ENCODE assay signal across 17 cellular contexts in the genomic region with DNA sequence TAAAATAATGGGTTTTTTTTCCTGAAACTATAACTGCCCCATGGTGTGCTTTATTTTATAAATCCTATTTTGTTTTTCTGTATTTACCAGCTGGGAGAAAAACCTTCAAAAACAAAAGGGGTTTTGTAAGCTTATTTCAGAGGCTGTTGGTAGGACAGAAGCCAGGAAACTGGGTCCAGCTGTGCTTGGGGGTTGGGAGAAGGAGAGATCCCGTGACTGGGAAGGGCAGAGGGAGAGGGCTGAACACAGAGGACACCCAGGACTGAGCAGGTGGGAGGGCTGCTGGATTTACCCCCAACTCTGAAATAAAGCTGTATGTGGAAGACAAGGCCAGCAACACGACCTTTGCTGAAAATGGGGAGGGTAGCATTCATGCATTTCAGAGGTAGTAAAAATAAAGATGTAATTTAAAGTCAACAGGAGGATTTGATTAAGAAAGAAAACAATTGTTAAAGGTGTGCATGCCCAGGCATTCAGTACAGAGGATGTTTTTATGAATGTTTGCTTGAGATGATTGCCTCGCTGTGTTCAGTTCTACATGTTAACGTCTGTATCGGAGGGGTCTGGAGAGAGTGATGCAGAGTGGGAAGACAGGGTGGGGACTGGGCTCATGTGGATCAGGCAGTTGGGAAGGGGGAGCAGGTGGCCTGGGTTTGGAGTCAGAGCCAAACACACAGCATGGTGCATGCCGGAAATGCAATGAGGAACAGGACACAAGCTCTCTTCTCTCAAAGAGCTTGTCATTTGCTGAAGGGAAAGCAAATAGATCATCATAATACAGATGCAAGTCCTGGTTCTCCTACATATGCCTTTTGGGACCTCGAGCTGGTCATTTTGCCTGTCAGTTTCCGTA. TPM values are rescaled to one million over a fixed set of nuclear protein-coding genes. Genes with fewer than 3 reads are reported as not detected.
DNase-seq lines count a peak whose midpoint lies in the region; ATAC-seq, FAIRE-seq and TF ChIP-seq lines count a peak whose summit lies in the region.
"Had no signal": no experiment of that assay in that cellular context is flagged by ENCODE, and none has a peak within 500 bp of the region (broad histone marks: within the 10 kb centered on the region; RNA-seq: fewer than 3 reads in every experiment).

No MANE protein-coding gene starts in this region.

- no peaks in the 10 kb centered on the region for H3K9me3 ChIP-seq in A673 (ENCODE audit: low read depth, low read length, poor library complexity, severe bottlenecking)
- H3K9me3 ChIP-seq: MG63 had no signal

- intact Hi-C loops in A673 (cut with micrococcal nuclease; ENCODE audit: unreplicated experiment): no loop called here

- H3K9me3 Mint-ChIP-seq in activated naive CD8-positive, alpha-beta T cell treated with anti-CD3 and anti-CD28 coated beads, Interleukin-2, amount 50 U/mL, for 24 hours: peaks cover 11% of the 10 kb centered on the region

- ATAC-seq in activated naive CD8-positive, alpha-beta T cell treated with anti-CD3 and anti-CD28 coated beads, Interleukin-2, amount 50 U/mL, for 24 hours: no peak
- ATAC-seq: activated CD8-positive, alpha-beta memory T cell treated with anti-CD3 and anti-CD28 coated beads, Interleukin-2, amount 10 ng/mL, durations not matched to agents 7 days and 5 days; Panc1; right cardiac atrium had no signal

- BruUV-seq in A673 (replicated peaks; lab: Mats Ljungman, UMichigan): no TSS peak

- H3K27ac ChIP-seq in 22Rv1: peak overlapping the region; percentile 6; the same call in 1 of the 2 replicates
- H3K27ac ChIP-seq in A673 (ENCODE audit: low read depth, low read length, poor library complexity, severe bottlenecking): no peak overlapping the region
- H3K27ac ChIP-seq: heart right ventricle, tibial artery had no signal

- no peaks in the 10 kb centered on the region for H3K36me3 ChIP-seq in A673 (ENCODE audit: insufficient read depth, low read length, poor library complexity, severe bottlenecking)
- H3K36me3 ChIP-seq: heart right ventricle, MG63, tibial artery had no signal

- H3K4me1 ChIP-seq in A673 (ENCODE audit: insufficient read depth, low read length, poor library complexity, severe bottlenecking): no peaks in the 10 kb centered on the region

- POLR2A ChIA-PET in A673 (lab: Charles Lee; ENCODE audit: low non-redundant PET): no interaction called here

- H3K36me3 Mint-ChIP-seq in activated naive CD8-positive, alpha-beta T cell treated with anti-CD3 and anti-CD28 coated beads, Interleukin-2, amount 50 U/mL, for 24 hours (ENCODE audit: low read depth): peaks cover 2% of the 10 kb centered on the region
- H3K36me3 Mint-ChIP-seq: activated CD8-positive, alpha-beta memory T cell treated with anti-CD3 and anti-CD28 coated beads, Interleukin-2, amount 10 ng/mL, durations not matched to agents 7 days and 5 days had no signal

- peak; percentile 21 for DNase-seq in NCI-H1105 treated with DMSO at 0.1 percent for 48 hours (lab: John Stamatoyannopoulos, UW)
- peak in 53 of 56 donors; percentile 21 to 89 (median 66) for DNase-seq in amygdala (lab: John Stamatoyannopoulos, UW)
- DNase-seq in iPS-NIHi7 (ENCODE audit: extremely low spot score): peak; percentile 66
- DNase-seq in A673 (ENCODE audit: low spot score): no peak
- DNase-seq in kidney glomerular epithelial cell (lab: John Stamatoyannopoulos, UW): no peak
- no peak for DNase-seq in activated naive CD8-positive, alpha-beta T cell treated with anti-CD3 and anti-CD28 coated beads, Interleukin-2, amount 50 U/mL, for 24 hours
- DNase-seq in RCC 7860 (ENCODE audit: low spot score): no peak
- DNase-seq: activated CD8-positive, alpha-beta memory T cell treated with anti-CD3 and anti-CD28 coated beads, Interleukin-2, amount 10 ng/mL, durations not matched to agents 7 days and 5 days; heart right ventricle; MG63; tibial artery had no signal

- H3K4me1 Mint-ChIP-seq in activated naive CD8-positive, alpha-beta T cell treated with anti-CD3 and anti-CD28 coated beads, Interleukin-2, amount 50 U/mL, for 24 hours: no peaks in the 10 kb centered on the region
- H3K4me1 Mint-ChIP-seq: activated CD8-positive, alpha-beta memory T cell treated with anti-CD3 and anti-CD28 coated beads, Interleukin-2, amount 10 ng/mL, durations not matched to agents 7 days and 5 days had no signal

- no peak overlapping the region for H3K4me3 ChIP-seq in A673 (ENCODE audit: low read depth, low read length, poor library complexity, severe bottlenecking)
- H3K4me3 ChIP-seq: heart right ventricle, MG63, tibial artery had no signal

- no peak for FAIRE-seq in RCC 7860 (lab: Jason Lieb, UNC)
- FAIRE-seq: GM18507 had no signal

- CTCF ChIA-PET in A673 (lab: Charles Lee): no interaction called here

- no peak overlapping the region for H3K27ac Mint-ChIP-seq in activated naive CD8-positive, alpha-beta T cell treated with anti-CD3 and anti-CD28 coated beads, Interleukin-2, amount 50 U/mL, for 24 hours
- H3K27ac Mint-ChIP-seq: activated CD8-positive, alpha-beta memory T cell treated with anti-CD3 and anti-CD28 coated beads, Interleukin-2, amount 10 ng/mL, durations not matched to agents 7 days and 5 days had no signal

- no peaks in the 10 kb centered on the region for H3K27me3 ChIP-seq in A673 (replicated peaks; ENCODE audit: insufficient read depth, low read depth, low read length, poor library complexity)
- H3K27me3 ChIP-seq: heart right ventricle, MG63, tibial artery had no signal

- no peak for TF ChIP-seq CTCF in 22Rv1 (IDR thresholded peaks at IDR 0.05)
- no peak for TF ChIP-seq CTCF in A673 (conservative IDR thresholded peaks at IDR 0.05; ENCODE audit: low read depth, low read length)

- H3K4me3 Mint-ChIP-seq in activated naive CD8-positive, alpha-beta T cell treated with anti-CD3 and anti-CD28 coated beads, Interleukin-2, amount 50 U/mL, for 24 hours: no peak overlapping the region
- H3K4me3 Mint-ChIP-seq: activated CD8-positive, alpha-beta memory T cell treated with anti-CD3 and anti-CD28 coated beads, Interleukin-2, amount 10 ng/mL, durations not matched to agents 7 days and 5 days had no signal

- peaks cover 12% of the 10 kb centered on the region for H3K27me3 Mint-ChIP-seq in activated naive CD8-positive, alpha-beta T cell treated with anti-CD3 and anti-CD28 coated beads, Interleukin-2, amount 50 U/mL, for 24 hours

RNA-seq across cellular contexts. Expression of a gene that starts 21.4 kb away (rescaled TPM):
- total RNA-seq in A673 (2021): 0.61 and 0.71 TPM in 2 replicates

RNA-seq across cellular contexts. Expression of a gene that starts 35.1 kb away (rescaled TPM):
- not detected in 2 replicates for total RNA-seq in A673 (2021)
- total RNA-seq: activated CD8-positive, alpha-beta memory T cell treated with anti-CD3 and anti-CD28 coated beads, Interleukin-2, amount 10 ng/mL, durations not matched to agents 7 days and 5 days; Daoy; heart right ventricle; mononuclear cell; right cardiac atrium had no signal

Comparison
In these comparisons a context has a peak if more than half of its experiments do, and no peak if none do; other contexts are left out.
1. DNase-seq: peak in NCI-H1105 treated with DMSO at 0.1 percent for 48 hours (single experiment), amygdala (53 of 56) and iPS-NIHi7 (single experiment); none in A673 (single experiment), kidney glomerular epithelial cell (single experiment), activated naive CD8-positive, alpha-beta T cell treated with anti-CD3 and anti-CD28 coated beads, Interleukin-2, amount 50 U/mL, for 24 hours (single experiment) and RCC 7860 (single experiment).